ENCODE assay signal across 1 cellular context in genomic region chr2:154699560-154699901, GRCh38.
TF ChIP-seq lines count a peak whose summit lies in the region.

No MANE protein-coding gene starts in this region.

TF ChIP-seq in WTC11, 78 proteins besides CTCF, POLR2A, EP300 and RAD21 (continued from another document):
- TF ChIP-seq USF1 (CRISPR knock-in tag; IDR thresholded peaks at IDR 0.05) (no peak), NR2C2 (CRISPR knock-in tag; IDR thresholded peaks at IDR 0.05) (no peak), GRHL2 (CRISPR knock-in tag; IDR thresholded peaks at IDR 0.05; ENCODE audit: insufficient replicate concordance, severe bottlenecking) (no peak), NR3C1 (CRISPR knock-in tag; conservative IDR thresholded peaks at IDR 0.05; ENCODE audit: low read depth) (no peak), MYBL2 (CRISPR knock-in tag; IDR thresholded peaks at IDR 0.05) (no peak), KAT7 (CRISPR knock-in tag; IDR thresholded peaks at IDR 0.05; ENCODE audit: borderline replicate concordance) (no peak), HMGA2 (CRISPR knock-in tag; IDR thresholded peaks at IDR 0.05) (no peak), MAX (CRISPR knock-in tag; IDR thresholded peaks at IDR 0.05) (no peak), ZNF281 (CRISPR knock-in tag; IDR thresholded peaks at IDR 0.05) (no peak), GABPB1 (CRISPR knock-in tag; IDR thresholded peaks at IDR 0.05) (no peak), E2F5 (CRISPR knock-in tag; IDR thresholded peaks at IDR 0.05) (no peak)
